4 cellular contexts compared by ENCODE assay signal in the genomic region with DNA sequence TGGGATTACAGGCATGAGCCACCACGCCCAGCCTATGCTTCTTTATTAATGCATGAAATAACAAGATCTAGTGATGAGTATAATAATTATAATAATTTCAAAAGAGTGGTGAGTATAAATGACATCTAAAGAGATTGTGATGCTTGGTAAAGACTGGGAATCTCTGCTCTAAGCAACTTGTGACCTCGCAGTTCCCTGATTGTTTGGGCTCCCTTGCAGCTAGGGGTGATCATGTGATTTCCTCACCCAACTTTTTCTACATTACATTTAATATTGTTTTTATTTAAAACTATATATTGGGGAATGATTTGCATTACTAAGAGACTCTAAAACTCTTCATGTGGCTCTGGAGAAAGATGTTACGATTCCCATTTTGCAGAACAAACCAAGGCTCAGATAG.
"Had no signal": no experiment of that assay in that cellular context is flagged by ENCODE, and none has a peak within 500 bp of the region (broad histone marks: within the 10 kb centered on the region; RNA-seq: fewer than 3 reads in every experiment).

No MANE protein-coding gene starts in this region.

- H3K4me3 ChIP-seq: GM23338 had no signal

- H3K4me3 Mint-ChIP-seq: GM23338, H9 had no signal

- H3K27ac Mint-ChIP-seq: GM23338, H9 had no signal

- DNase-seq: H9, HCEC 1CT, IMR-90 had no signal

- ATAC-seq: GM23338 had no signal
